1 cellular context compared by ENCODE assay signal in the genomic region with DNA sequence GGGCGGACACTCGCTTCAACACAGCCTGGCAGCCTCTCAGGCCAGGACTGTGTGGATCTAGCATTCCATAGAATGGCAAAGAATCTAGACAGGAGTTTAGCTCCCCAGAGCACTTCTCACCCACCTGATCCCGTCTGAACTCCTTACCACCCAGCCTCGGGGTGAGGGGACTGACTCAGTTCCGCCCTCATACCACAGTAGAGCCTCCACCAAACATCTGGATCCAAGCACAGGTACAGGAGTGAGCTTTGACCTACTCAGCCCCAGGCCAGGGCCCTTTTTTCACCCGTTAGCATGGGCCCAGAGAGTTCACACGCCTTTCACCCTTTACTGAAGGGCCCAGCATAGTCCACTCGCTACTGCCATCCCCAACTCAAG.
TF ChIP-seq lines count a peak whose summit lies in the region.

No MANE protein-coding gene starts in this region.

TF ChIP-seq in endothelial cell of umbilical vein, 7 proteins besides CTCF, POLR2A, EP300 and RAD21:
- no peak for TF ChIP-seq FOS (IDR thresholded peaks at IDR 0.05; ENCODE audit: borderline replicate concordance, insufficient read depth, low read length)
- no peak for TF ChIP-seq EZH2 (IDR thresholded peaks at IDR 0.05; ENCODE audit: borderline replicate concordance, low read depth, low read length, severe bottlenecking)
- no peak for TF ChIP-seq GATA2 (IDR thresholded peaks at IDR 0.05; ENCODE audit: insufficient read depth, insufficient read length, low read depth, low read length)
- no peak for TF ChIP-seq POLR2AphosphoS5 (IDR thresholded peaks at IDR 0.05; ENCODE audit: insufficient read depth, low read depth, low read length)
- TF ChIP-seq, protein P1, sequence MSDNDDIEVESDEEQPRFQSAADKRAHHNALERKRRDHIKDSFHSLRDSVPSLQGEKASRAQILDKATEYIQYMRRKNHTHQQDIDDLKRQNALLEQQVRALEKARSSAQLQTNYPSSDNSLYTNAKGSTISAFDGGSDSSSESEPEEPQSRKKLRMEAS (IDR thresholded peaks at IDR 0.05; ENCODE audit: insufficient read depth, insufficient read length): no peak
- TF ChIP-seq MYC (IDR thresholded peaks at IDR 0.05; ENCODE audit: low read depth, low read length): no peak
- no peak for TF ChIP-seq JUN (IDR thresholded peaks at IDR 0.05; ENCODE audit: borderline replicate concordance, insufficient read depth, insufficient read length, low read depth)
